Comparison of ENCODE assay signal across 26 cellular contexts in genomic region chr19:1229056-1229607, GRCh38. TPM values are rescaled to one million over a fixed set of nuclear protein-coding genes. Genes with fewer than 3 reads are reported as not detected.
"Had no signal": no experiment of that assay in that cellular context is flagged by ENCODE, and none has a peak within 500 bp of the region (broad histone marks: within the 10 kb centered on the region; RNA-seq: fewer than 3 reads in every experiment).

No MANE protein-coding gene starts in this region.

- H3K9ac ChIP-seq: neural progenitor cell, parathyroid adenoma had no signal

- H3K27ac ChIP-seq: neural progenitor cell, ovary, parathyroid adenoma, psoas muscle, right lobe of liver, sigmoid colon, suprapubic skin, tibial artery, transverse colon, upper lobe of right lung, uterus had no signal

- H3K4me1 ChIP-seq: neural progenitor cell, psoas muscle, right lobe of liver, uterus had no signal

- FAIRE-seq: small intestine had no signal

- H3K27me3 ChIP-seq: neural progenitor cell, ovary, right lobe of liver, sigmoid colon, suprapubic skin, testis, tibial artery, upper lobe of right lung, uterus had no signal

- H2AFZ ChIP-seq: neural progenitor cell, parathyroid adenoma had no signal

- H3K4me3 ChIP-seq: neural progenitor cell, ovary, psoas muscle, right lobe of liver, sigmoid colon, suprapubic skin, tibial artery, transverse colon, upper lobe of right lung, uterus had no signal

- DNase-seq: naive thymus-derived CD4-positive, alpha-beta T cell; natural killer cell; occipital lobe; ovary; posterior cingulate gyrus; psoas muscle; right cardiac atrium; right lobe of liver; sigmoid colon; small intestine; stimulated activated CD4-positive, alpha-beta T cell treated with anti-CD3 and anti-CD28 coated beads, Interleukin-15, amount 100 ng/mL, for 24 hours; stimulated activated CD4-positive, alpha-beta T cell treated with anti-CD3 and anti-CD28 coated beads, Interleukin-2, amount 100 ng/mL, for 24 hours; stimulated activated CD4-positive, alpha-beta T cell treated with anti-CD3 and anti-CD28 coated beads, Interleukin-2, amount 100 ng/mL, for 48 hours; stimulated activated CD4-positive, alpha-beta T cell treated with anti-CD3 and anti-CD28 coated beads, Interleukin-4, amount 100 ng/mL, for 24 hours; stimulated activated naive CD4-positive, alpha-beta T cell; substantia nigra; testis; tibial artery; transverse colon; upper lobe of right lung; uterus had no signal

- ATAC-seq: naive thymus-derived CD4-positive, alpha-beta T cell; natural killer cell; psoas muscle; right cardiac atrium; right lobe of liver; stimulated activated effector memory CD8-positive, alpha-beta T cell treated with anti-CD3 and anti-CD28 coated beads, Interleukin-12 subunit alpha, Interleukin-12 subunit beta, amount 100 ng/mL, for 72 hours; upper lobe of right lung had no signal

- H3K4me2 ChIP-seq: neural progenitor cell had no signal

- H3K9me3 ChIP-seq: ovary, psoas muscle, right lobe of liver, sigmoid colon, suprapubic skin, testis, tibial artery, transverse colon, upper lobe of right lung, uterus had no signal

- H3K36me3 ChIP-seq: neural progenitor cell, ovary, uterus had no signal

RNA-seq across cellular contexts. Expression of gene CBARP, which starts 8.7 kb away (rescaled TPM):
- total RNA-seq: skeletal muscle tissue had no signal
- polyA plus RNA-seq: naive thymus-derived CD4-positive, alpha-beta T cell had no signal
